13 cellular contexts compared by ENCODE assay signal in genomic region chr20:47346172-47346571, GRCh38. TPM values are rescaled to one million over a fixed set of nuclear protein-coding genes. Genes with fewer than 3 reads are reported as not detected.
DNase-seq lines count a peak whose midpoint lies in the region; ATAC-seq and TF ChIP-seq lines count a peak whose summit lies in the region.
"Had no signal": no experiment of that assay in that cellular context is flagged by ENCODE, and none has a peak within 500 bp of the region (broad histone marks: within the 10 kb centered on the region; RNA-seq: fewer than 3 reads in every experiment).

No MANE protein-coding gene starts in this region.

- WGBS in mesendoderm (ENCODE audit: extremely low coverage, insufficient coverage, low lambda C conversion rate) = no CpG with 5 or more reads among the region's 3 CpGs
- 83 to 93% methylated on average over 2 to 3 of the region's 3 CpGs for WGBS in thyroid gland, 2 donors

- no peak overlapping the region for H3K23ac ChIP-seq in mesendoderm (ENCODE audit: low read length)

- H3K79me2 ChIP-seq in mesendoderm (ENCODE audit: control insufficient read depth, insufficient read depth, low read length) = peaks cover 57% of the 10 kb centered on the region

- H3K27me3 ChIP-seq in mesendoderm (ENCODE audit: insufficient read depth, low read length, poor library complexity) (no peaks in the 10 kb centered on the region), thyroid gland (no peaks in the 10 kb centered on the region)
- H3K27me3 ChIP-seq: vagina had no signal

- POLR2A ChIA-PET in activated naive CD8-positive, alpha-beta T cell treated with anti-CD3 and anti-CD28 coated beads, Interleukin-2, amount 10 ng/mL, durations not matched to agents 7 days and 5 days (lab: Charles Lee) = interaction anchor here (0.7 kb wide), 1 partner anchor 10 kb away, joined by 3 read pairs; the partner anchor contains the start of gene ZMYND8

- H3K4me2 ChIP-seq in mesendoderm (ENCODE audit: low read length) = no peak overlapping the region

- H3K4me1 ChIP-seq in mesendoderm (ENCODE audit: control insufficient read depth, low read depth, low read length) = peaks cover 34% of the 10 kb centered on the region
- H3K4me1 ChIP-seq in thyroid gland = peaks cover 44 to 55% of the 10 kb centered on the region in 2 donors

- no peak overlapping the region for H3K9ac ChIP-seq in mesendoderm (ENCODE audit: low read length)

- H3K4me3 ChIP-seq in mesendoderm (ENCODE audit: low read length) = no peak overlapping the region
- H3K4me3 ChIP-seq in thyroid gland (replicated peaks in 1 of 3) = no peak overlapping the region
- H3K4me3 ChIP-seq: vagina had no signal

- no peak overlapping the region for H4K8ac ChIP-seq in mesendoderm (ENCODE audit: low read depth, low read length)

- H3K4me1 Mint-ChIP-seq in activated naive CD4-positive, alpha-beta T cell treated with anti-CD3 and anti-CD28 coated beads, Interleukin-2, amount 10 ng/mL, durations not matched to agents 7 days and 5 days = peaks cover 31% of the 10 kb centered on the region
- H3K4me1 Mint-ChIP-seq in activated naive CD8-positive, alpha-beta T cell treated with anti-CD3 and anti-CD28 coated beads, Interleukin-2, amount 10 ng/mL, durations not matched to agents 7 days and 5 days = peaks cover 21% of the 10 kb centered on the region

- no peak overlapping the region for H3K4me3 Mint-ChIP-seq in activated naive CD4-positive, alpha-beta T cell treated with anti-CD3 and anti-CD28 coated beads, Interleukin-2, amount 10 ng/mL, durations not matched to agents 7 days and 5 days
- H3K4me3 Mint-ChIP-seq in activated naive CD8-positive, alpha-beta T cell treated with anti-CD3 and anti-CD28 coated beads, Interleukin-2, amount 10 ng/mL, durations not matched to agents 7 days and 5 days = no peak overlapping the region
- H3K4me3 Mint-ChIP-seq: activated CD4-positive, alpha-beta memory T cell treated with anti-CD3 and anti-CD28 coated beads, Interleukin-2, amount 10 ng/mL, durations not matched to agents 7 days and 5 days; T-helper 17 cell had no signal

- peak overlapping the region; percentile 52 for H3K27ac Mint-ChIP-seq in activated naive CD4-positive, alpha-beta T cell treated with anti-CD3 and anti-CD28 coated beads, Interleukin-2, amount 10 ng/mL, durations not matched to agents 7 days and 5 days
- H3K27ac Mint-ChIP-seq in activated naive CD8-positive, alpha-beta T cell treated with anti-CD3 and anti-CD28 coated beads, Interleukin-2, amount 10 ng/mL, durations not matched to agents 7 days and 5 days = peak overlapping the region; percentile 46
- H3K27ac Mint-ChIP-seq: activated CD4-positive, alpha-beta memory T cell treated with anti-CD3 and anti-CD28 coated beads, Interleukin-2, amount 10 ng/mL, durations not matched to agents 7 days and 5 days; T-helper 17 cell had no signal

- no peak overlapping the region for H2BK5ac ChIP-seq in mesendoderm (ENCODE audit: low read length)

- no peak overlapping the region for H2BK120ac ChIP-seq in mesendoderm (ENCODE audit: low read depth, low read length)

- peak overlapping the region; percentile 11 for H3K56ac ChIP-seq in mesendoderm (ENCODE audit: low read length)

- peaks cover 16% of the 10 kb centered on the region for H3K36me3 Mint-ChIP-seq in activated naive CD4-positive, alpha-beta T cell treated with anti-CD3 and anti-CD28 coated beads, Interleukin-2, amount 10 ng/mL, durations not matched to agents 7 days and 5 days
- peaks cover 37% of the 10 kb centered on the region for H3K36me3 Mint-ChIP-seq in activated naive CD8-positive, alpha-beta T cell treated with anti-CD3 and anti-CD28 coated beads, Interleukin-2, amount 10 ng/mL, durations not matched to agents 7 days and 5 days

- no peaks in the 10 kb centered on the region for H3K9me3 Mint-ChIP-seq in activated naive CD4-positive, alpha-beta T cell treated with anti-CD3 and anti-CD28 coated beads, Interleukin-2, amount 10 ng/mL, durations not matched to agents 7 days and 5 days
- no peaks in the 10 kb centered on the region for H3K9me3 Mint-ChIP-seq in activated naive CD8-positive, alpha-beta T cell treated with anti-CD3 and anti-CD28 coated beads, Interleukin-2, amount 10 ng/mL, durations not matched to agents 7 days and 5 days
- H3K9me3 Mint-ChIP-seq: activated CD4-positive, alpha-beta memory T cell treated with anti-CD3 and anti-CD28 coated beads, Interleukin-2, amount 10 ng/mL, durations not matched to agents 7 days and 5 days had no signal

- H3K27ac ChIP-seq in mesendoderm (ENCODE audit: low read depth, low read length) (no peak overlapping the region), thyroid gland (peak overlapping the region in 2 of 3 donors; percentile 100)
- H3K27ac ChIP-seq: vagina had no signal

- peak; percentile 29 for DNase-seq in activated naive CD4-positive, alpha-beta T cell treated with anti-CD3 and anti-CD28 coated beads, Interleukin-2, amount 10 ng/mL, durations not matched to agents 7 days and 5 days
- no peak for DNase-seq in activated naive CD4-positive, alpha-beta T cell treated with anti-CD3 and anti-CD28 coated beads, Interleukin-2, amount 50 U/mL, for 16 hours
- DNase-seq in activated naive CD8-positive, alpha-beta T cell treated with anti-CD3 and anti-CD28 coated beads, Interleukin-2, amount 10 ng/mL, durations not matched to agents 7 days and 5 days = no peak
- DNase-seq in mesendoderm (no peak), thyroid gland (no peak), AML-193 (lab: John Stamatoyannopoulos, UW) (no peak)
- no peak for DNase-seq in activated effector memory CD4-positive, alpha-beta T cell treated with Interleukin-2 at 50 U/mL for 16 hours
- DNase-seq: activated CD4-positive, alpha-beta memory T cell treated with anti-CD3 and anti-CD28 coated beads, Interleukin-2, amount 10 ng/mL, durations not matched to agents 7 days and 5 days; NCI-H2081 treated with DMSO at 0.1 percent for 48 hours; T-helper 17 cell had no signal

- no peaks in the 10 kb centered on the region for H3K9me3 ChIP-seq in thyroid gland
- H3K9me3 ChIP-seq: vagina had no signal

- H3K4ac ChIP-seq in mesendoderm (ENCODE audit: low read depth, low read length) = no peak overlapping the region

- H3K79me1 ChIP-seq in mesendoderm (ENCODE audit: low read length) = peaks cover 7% of the 10 kb centered on the region

- intact Hi-C loops in thyroid gland (cut with DNase I) = no loop called here

- no peak for TF ChIP-seq POLR2A in thyroid gland (IDR thresholded peaks at IDR 0.05)

- no peak overlapping the region for H4K5ac ChIP-seq in mesendoderm (ENCODE audit: low read length)

- H3K18ac ChIP-seq in mesendoderm (ENCODE audit: low read length) = no peak overlapping the region

- CTCF ChIA-PET in activated naive CD4-positive, alpha-beta T cell treated with anti-CD3 and anti-CD28 coated beads, Interleukin-2, amount 10 ng/mL, durations not matched to agents 7 days and 5 days (lab: Charles Lee) = no interaction called here

- H2AK5ac ChIP-seq in mesendoderm (ENCODE audit: low read length) = no peak overlapping the region

- no peak for TF ChIP-seq CTCF in thyroid gland (IDR thresholded peaks at IDR 0.05)

- no peaks in the 10 kb centered on the region for H3K36me3 ChIP-seq in mesendoderm (ENCODE audit: control insufficient read depth, insufficient read depth, low read length)
- H3K36me3 ChIP-seq in thyroid gland = no peaks in the 10 kb centered on the region

- H2BK15ac ChIP-seq in mesendoderm (replicated peaks; ENCODE audit: low read depth) = no peak overlapping the region

- ATAC-seq in activated naive CD8-positive, alpha-beta T cell treated with anti-CD3 and anti-CD28 coated beads, Interleukin-2, amount 10 ng/mL, durations not matched to agents 7 days and 5 days (ENCODE audit: low read depth) = peak; percentile 63
- no peak for ATAC-seq in SK-N-SH treated with all-trans-retinoic acid at 6 μM for 48 hours
- ATAC-seq: HCT116, T-helper 17 cell had no signal

- H3K27me3 Mint-ChIP-seq in activated naive CD4-positive, alpha-beta T cell treated with anti-CD3 and anti-CD28 coated beads, Interleukin-2, amount 10 ng/mL, durations not matched to agents 7 days and 5 days = no peaks in the 10 kb centered on the region
- H3K27me3 Mint-ChIP-seq in activated naive CD8-positive, alpha-beta T cell treated with anti-CD3 and anti-CD28 coated beads, Interleukin-2, amount 10 ng/mL, durations not matched to agents 7 days and 5 days = no peaks in the 10 kb centered on the region
- H3K27me3 Mint-ChIP-seq: activated CD4-positive, alpha-beta memory T cell treated with anti-CD3 and anti-CD28 coated beads, Interleukin-2, amount 10 ng/mL, durations not matched to agents 7 days and 5 days; T-helper 17 cell had no signal

TF ChIP-seq in SK-N-SH treated with all-trans-retinoic acid at 6 μM for 48 hours, 23 proteins besides CTCF, POLR2A, EP300 and RAD21 (continues in another document):
- TF ChIP-seq ZNF70 (CRISPR knock-in tag; IDR thresholded peaks at IDR 0.05) = no peak
- TF ChIP-seq CREB5 (CRISPR knock-in tag; IDR thresholded peaks at IDR 0.05; ENCODE audit: low read depth) = no peak
- TF ChIP-seq PATZ1 (CRISPR knock-in tag; IDR thresholded peaks at IDR 0.05; ENCODE audit: borderline replicate concordance) = no peak

RNA-seq across cellular contexts. Expression of gene ZMYND8, which starts 10.3 kb away (rescaled TPM):
- total RNA-seq in activated naive CD8-positive, alpha-beta T cell treated with anti-CD3 and anti-CD28 coated beads, Interleukin-2, amount 10 ng/mL, durations not matched to agents 7 days and 5 days = 10 to 100 TPM; 51.0 to 51.5 TPM
- polyA plus RNA-seq in mesendoderm (2013, experiment 1 of 2) = 29.6 TPM
- 30.9 TPM for polyA plus RNA-seq in mesendoderm (2013, experiment 2 of 2)
- total RNA-seq in thyroid gland = 10 to 100 TPM; 29.7 to 42.4 (median 30.9) TPM
